10 cellular contexts compared by ENCODE assay signal in genomic region chr18:79588636-79589481, GRCh38.
DNase-seq lines count a peak whose midpoint lies in the region; ATAC-seq and TF ChIP-seq lines count a peak whose summit lies in the region.
"Had no signal": no experiment of that assay in that cellular context is flagged by ENCODE, and none has a peak within 500 bp of the region (broad histone marks: within the 10 kb centered on the region; RNA-seq: fewer than 3 reads in every experiment).

No MANE protein-coding gene starts in this region.

- H3K36me3 Mint-ChIP-seq in nephron (ENCODE audit: low read depth) = peaks cover 6% of the 10 kb centered on the region
- H3K36me3 Mint-ChIP-seq: activated naive CD4-positive, alpha-beta T cell treated with anti-CD3 and anti-CD28 coated beads, Interleukin-2, amount 50 U/mL, for 24 hours had no signal

- H3K4me1 Mint-ChIP-seq in nephron = peaks cover 41% of the 10 kb centered on the region
- H3K4me1 Mint-ChIP-seq: activated naive CD4-positive, alpha-beta T cell treated with anti-CD3 and anti-CD28 coated beads, Interleukin-2, amount 50 U/mL, for 24 hours had no signal

- peaks cover 3% of the 10 kb centered on the region for H3K27me3 Mint-ChIP-seq in nephron (ENCODE audit: low read depth)
- H3K27me3 Mint-ChIP-seq: activated naive CD4-positive, alpha-beta T cell treated with anti-CD3 and anti-CD28 coated beads, Interleukin-2, amount 50 U/mL, for 24 hours had no signal

- POLR2A ChIA-PET in AG04449 (lab: Yijun Ruan, JAX) = no interaction called here

- peaks cover 20% of the 10 kb centered on the region for H3K9me3 Mint-ChIP-seq in nephron

- TF ChIP-seq CTCF in AG04449 (IDR thresholded peaks at IDR 0.05; ENCODE audit: insufficient read depth, low read length, missing control alignments) = no peak
- TF ChIP-seq CTCF in fibroblast of pulmonary artery (IDR thresholded peaks at IDR 0.05; ENCODE audit: low read length, missing control alignments) = no peak
- TF ChIP-seq CTCF in nephron (IDR thresholded peaks at IDR 0.05; ENCODE audit: unreplicated experiment in 3 of 3) = no peak

- peak overlapping the region; percentile 15 to 51 (median 40) for H3K4me3 Mint-ChIP-seq in nephron
- H3K4me3 Mint-ChIP-seq: activated naive CD4-positive, alpha-beta T cell treated with anti-CD3 and anti-CD28 coated beads, Interleukin-2, amount 50 U/mL, for 24 hours had no signal

- DNase-seq in AG04449 (ENCODE audit: low read depth, low spot score) (peak; percentile 41), NCI-H1105 treated with DMSO at 0.1 percent for 48 hours (lab: John Stamatoyannopoulos, UW) (peak; percentile 35), fibroblast of pulmonary artery (ENCODE audit: low read depth) (peak; percentile 98), DMS114 treated with DMSO at 0.1 percent for 48 hours (lab: John Stamatoyannopoulos, UW; ENCODE audit: unreplicated experiment) (no peak), NCI-H524 treated with DMSO at 0.1 percent for 48 hours (lab: John Stamatoyannopoulos, UW) (no peak)
- DNase-seq: DND-41 had no signal

- CTCF ChIA-PET in AG04449 (lab: Yijun Ruan, JAX) = no interaction called here

- H3K4me3 ChIP-seq in AG04449 (ENCODE audit: low read depth, low read length) (no peak overlapping the region), fibroblast of pulmonary artery (replicated peaks; ENCODE audit: low read depth, low read length) (no peak overlapping the region)

- no peak for ATAC-seq in GM21360 (IDR thresholded peaks at IDR 0.05; ENCODE audit: unreplicated experiment)
- ATAC-seq in HG03108 (IDR thresholded peaks at IDR 0.05; ENCODE audit: unreplicated experiment) = no peak

- peak overlapping the region; percentile 98 to 99 (median 99) for H3K27ac Mint-ChIP-seq in nephron
- H3K27ac Mint-ChIP-seq: activated naive CD4-positive, alpha-beta T cell treated with anti-CD3 and anti-CD28 coated beads, Interleukin-2, amount 50 U/mL, for 24 hours had no signal

Comparison
In these comparisons a context has a peak if more than half of its experiments do, and no peak if none do; other contexts are left out.
1. DNase-seq: peak in AG04449 (single experiment), NCI-H1105 treated with DMSO at 0.1 percent for 48 hours (single experiment) and fibroblast of pulmonary artery (single experiment); none in DMS114 treated with DMSO at 0.1 percent for 48 hours (single experiment) and NCI-H524 treated with DMSO at 0.1 percent for 48 hours (single experiment).